In genomic region chr10:94292448-94293118, GRCh38 we compare ENCODE assay signal across 12 cellular contexts.
DNase-seq lines count a peak whose midpoint lies in the region; ATAC-seq and TF ChIP-seq lines count a peak whose summit lies in the region.
"Had no signal": no experiment of that assay in that cellular context is flagged by ENCODE, and none has a peak within 500 bp of the region (broad histone marks: within the 10 kb centered on the region; RNA-seq: fewer than 3 reads in every experiment).

No MANE protein-coding gene starts in this region.

- H3K27me3 ChIP-seq in Panc1 (ENCODE audit: control insufficient read depth, insufficient read depth, low read length) (no peaks in the 10 kb centered on the region), fibroblast of lung (ENCODE audit: control insufficient read depth, insufficient read depth, low read length) (no peaks in the 10 kb centered on the region)

- ATAC-seq in Panc1 (no peak), HG02970 (IDR thresholded peaks at IDR 0.05; ENCODE audit: low FRiP score, unreplicated experiment) (no peak), HG02938 (IDR thresholded peaks at IDR 0.05; ENCODE audit: unreplicated experiment) (no peak)
- ATAC-seq in activated CD8-positive, alpha-beta T cell treated with anti-CD3 and anti-CD28 coated beads for 36 hours: no peak
- ATAC-seq: activated naive CD8-positive, alpha-beta T cell treated with anti-CD3 and anti-CD28 coated beads, Interleukin-2, amount 50 U/mL, for 24 hours had no signal

- TSS peak; percentile 29 for BruUV-seq in Panc1 (replicated peaks; lab: Mats Ljungman, UMichigan)

- H3K27ac Mint-ChIP-seq in activated CD8-positive, alpha-beta T cell treated with anti-CD3 and anti-CD28 coated beads for 36 hours: no peak overlapping the region
- H3K27ac Mint-ChIP-seq: activated CD4-positive, alpha-beta T cell treated with anti-CD3 and anti-CD28 coated beads, Interleukin-2, amount 10 ng/mL, durations not matched to agents 24 days and 14 days; activated naive CD8-positive, alpha-beta T cell treated with anti-CD3 and anti-CD28 coated beads, Interleukin-2, amount 50 U/mL, for 24 hours had no signal

- H3K79me2 ChIP-seq in fibroblast of lung (ENCODE audit: control insufficient read depth, insufficient read depth, low read length): no peaks in the 10 kb centered on the region

- H3K4me1 Mint-ChIP-seq in activated CD8-positive, alpha-beta T cell treated with anti-CD3 and anti-CD28 coated beads for 36 hours (ENCODE audit: low read depth): no peaks in the 10 kb centered on the region
- H3K4me1 Mint-ChIP-seq: activated naive CD8-positive, alpha-beta T cell treated with anti-CD3 and anti-CD28 coated beads, Interleukin-2, amount 50 U/mL, for 24 hours had no signal

- no peak overlapping the region for H2AFZ ChIP-seq in fibroblast of lung (ENCODE audit: low read length)

- TF ChIP-seq CTCF in Panc1 (IDR thresholded peaks at IDR 0.05): no peak
- no peak for TF ChIP-seq CTCF in fibroblast of lung (conservative IDR thresholded peaks at IDR 0.05 in 1 of 2, IDR thresholded peaks at IDR 0.05 in 1 of 2; ENCODE audit: low read depth in 1 of 2, low read length in 2 of 2)
- TF ChIP-seq CTCF in activated CD8-positive, alpha-beta T cell treated with anti-CD3 and anti-CD28 coated beads for 36 hours (IDR thresholded peaks at IDR 0.05): no peak

- intact Hi-C loops in Panc1 (cut with micrococcal nuclease; ENCODE audit: unreplicated experiment) (no loop called here), posterior vena cava (cut with DNase I) (no loop called here)
- intact Hi-C loops in activated CD8-positive, alpha-beta T cell treated with anti-CD3 and anti-CD28 coated beads for 36 hours (cut with micrococcal nuclease): no loop called here

- no peaks in the 10 kb centered on the region for H3K36me3 ChIP-seq in Panc1 (ENCODE audit: control insufficient read depth, insufficient read depth, low read length)
- H3K36me3 ChIP-seq in fibroblast of lung (ENCODE audit: control insufficient read depth, insufficient read depth, low read length): no peaks in the 10 kb centered on the region

- H3K9me3 ChIP-seq in Panc1 (ENCODE audit: control insufficient read depth, insufficient read depth, low read depth, low read length) (no peaks in the 10 kb centered on the region), fibroblast of lung (ENCODE audit: control insufficient read depth, insufficient read depth, low read depth, low read length) (no peaks in the 10 kb centered on the region)

- no peaks in the 10 kb centered on the region for H4K20me1 ChIP-seq in fibroblast of lung (ENCODE audit: control insufficient read depth, extremely low read depth, insufficient read depth, low read length)

- DNase-seq in GM04503 (ENCODE audit: low read depth) (peak; percentile 53), Panc1 (ENCODE audit: low read depth, low spot score) (no peak), fibroblast of lung (ENCODE audit: low read depth in 2 of 2) (peak; percentile 49 to 77), posterior vena cava (ENCODE audit: low spot score) (peak; percentile 85), HPDE6-E6E7 (ENCODE audit: extremely low spot score) (no peak)
- DNase-seq in activated CD8-positive, alpha-beta T cell treated with anti-CD3 and anti-CD28 coated beads for 36 hours: no peak
- DNase-seq: activated CD4-positive, alpha-beta T cell treated with anti-CD3 and anti-CD28 coated beads, Interleukin-2, amount 10 ng/mL, durations not matched to agents 24 days and 14 days; activated naive CD8-positive, alpha-beta T cell treated with anti-CD3 and anti-CD28 coated beads, Interleukin-2, amount 50 U/mL, for 24 hours; H7; SHP77 had no signal

- H3K9ac ChIP-seq in fibroblast of lung (ENCODE audit: insufficient read depth, low read length): no peak overlapping the region

- H3K27ac ChIP-seq in Panc1 (ENCODE audit: low read length) (no peak overlapping the region), fibroblast of lung (ENCODE audit: insufficient read depth, low read length) (no peak overlapping the region)

- H3K4me3 ChIP-seq in Panc1 (ENCODE audit: low read depth in 2 of 2, low read length in 2 of 2) (no peak overlapping the region), fibroblast of lung (replicated peaks in 1 of 4; ENCODE audit: control extremely low read depth in 1 of 4, insufficient read depth in 1 of 4, low read depth in 3 of 4, low read length in 4 of 4) (no peak overlapping the region)

- CTCF ChIA-PET in Panc1 (lab: Charles Lee): no interaction called here
- CTCF ChIA-PET in activated CD8-positive, alpha-beta T cell treated with anti-CD3 and anti-CD28 coated beads for 36 hours (lab: Charles Lee): interaction anchor here (1.0 to 1.5 kb wide), 2 partner anchors 27 to 151 kb away, joined by 3 to 4 read pairs; no protein-coding TSS in a partner anchor

- in situ Hi-C loops in Panc1 (cut with HindIII; ENCODE audit: low pct_unique_long_range_greater_than_20kb, low sequenced_read_pairs): no loop called here

- no peak overlapping the region for H3K4me3 Mint-ChIP-seq in activated CD8-positive, alpha-beta T cell treated with anti-CD3 and anti-CD28 coated beads for 36 hours
- H3K4me3 Mint-ChIP-seq: activated CD4-positive, alpha-beta T cell treated with anti-CD3 and anti-CD28 coated beads, Interleukin-2, amount 10 ng/mL, durations not matched to agents 24 days and 14 days; activated naive CD8-positive, alpha-beta T cell treated with anti-CD3 and anti-CD28 coated beads, Interleukin-2, amount 50 U/mL, for 24 hours had no signal

- POLR2A ChIA-PET in Panc1 (lab: Charles Lee): interaction anchor here (0.5 kb wide), 1 partner anchor 971 kb away, joined by 4 read pairs; no protein-coding TSS in a partner anchor
- POLR2A ChIA-PET in activated CD8-positive, alpha-beta T cell treated with anti-CD3 and anti-CD28 coated beads for 36 hours (lab: Charles Lee): no interaction called here

- peaks cover 30% of the 10 kb centered on the region for H3K27me3 Mint-ChIP-seq in activated CD8-positive, alpha-beta T cell treated with anti-CD3 and anti-CD28 coated beads for 36 hours

- H3K4me1 ChIP-seq in Panc1 (ENCODE audit: control insufficient read depth, insufficient read depth, low read length) (no peaks in the 10 kb centered on the region), fibroblast of lung (ENCODE audit: control insufficient read depth, extremely low read depth, insufficient read depth, low read length) (peaks cover 3% of the 10 kb centered on the region)

- H3K9me3 Mint-ChIP-seq in activated CD8-positive, alpha-beta T cell treated with anti-CD3 and anti-CD28 coated beads for 36 hours: no peaks in the 10 kb centered on the region
- H3K9me3 Mint-ChIP-seq: activated CD4-positive, alpha-beta T cell treated with anti-CD3 and anti-CD28 coated beads, Interleukin-2, amount 10 ng/mL, durations not matched to agents 24 days and 14 days; activated naive CD8-positive, alpha-beta T cell treated with anti-CD3 and anti-CD28 coated beads, Interleukin-2, amount 50 U/mL, for 24 hours had no signal

- no peak overlapping the region for H3K4me2 ChIP-seq in fibroblast of lung (ENCODE audit: extremely low read depth, insufficient read depth, low read length)

- no peaks in the 10 kb centered on the region for H3K36me3 Mint-ChIP-seq in activated CD8-positive, alpha-beta T cell treated with anti-CD3 and anti-CD28 coated beads for 36 hours (ENCODE audit: low read depth)

Comparison
In these comparisons a context has a peak if more than half of its experiments do, and no peak if none do; other contexts are left out.
1. DNase-seq: peak in GM04503 (single experiment), fibroblast of lung (2 of 2) and posterior vena cava (single experiment); none in Panc1 (single experiment), HPDE6-E6E7 (single experiment) and activated CD8-positive, alpha-beta T cell treated with anti-CD3 and anti-CD28 coated beads for 36 hours (single experiment).